ENCODE assay signal across 1 cellular context in the genomic region with DNA sequence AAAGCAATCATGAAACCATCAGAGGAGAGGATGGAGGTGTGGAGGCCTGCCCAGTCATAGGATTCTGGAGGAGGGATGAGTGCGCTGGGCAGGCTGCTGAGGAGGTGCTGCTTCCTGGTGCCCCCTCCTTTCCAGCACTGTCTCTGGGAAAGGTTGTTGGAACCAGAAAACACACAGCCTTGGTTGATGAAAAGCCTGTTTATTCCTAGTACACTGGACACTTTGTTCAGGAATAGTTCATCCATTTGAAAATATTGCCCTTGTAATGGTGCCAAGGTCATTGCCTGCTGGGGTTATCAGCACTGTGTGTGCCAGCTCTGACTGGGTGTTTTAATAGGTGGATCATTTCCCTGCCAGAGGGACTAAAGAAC.
TF ChIP-seq lines count a peak whose summit lies in the region.

No MANE protein-coding gene starts in this region.

TF ChIP-seq in HepG2, 621 proteins besides CTCF, POLR2A, EP300 and RAD21 (continued from another document and continues in another):
- TF ChIP-seq XBP1 (CRISPR knock-in tag; IDR thresholded peaks at IDR 0.05): no peak
- no peak for TF ChIP-seq ZNF432 (CRISPR knock-in tag; IDR thresholded peaks at IDR 0.05; ENCODE audit: borderline replicate concordance)
- 0 out of 2 replicates have a peak, but pooled peaks have one; percentile 25 for TF ChIP-seq CHD4 (IDR thresholded peaks at IDR 0.05; ENCODE audit: borderline replicate concordance, low read length)
- TF ChIP-seq MAF1 (CRISPR knock-in tag; IDR thresholded peaks at IDR 0.05; ENCODE audit: borderline replicate concordance): no peak
- TF ChIP-seq ATRX (CRISPR knock-in tag; IDR thresholded peaks at IDR 0.05; ENCODE audit: borderline replicate concordance): no peak
- no peak for TF ChIP-seq ARID2 (CRISPR knock-in tag; IDR thresholded peaks at IDR 0.05; ENCODE audit: borderline replicate concordance)
- TF ChIP-seq SYNCRIP (IDR thresholded peaks at IDR 0.05; ENCODE audit: insufficient read depth, low read depth, low read length): no peak
- no peak for TF ChIP-seq SNAPC5 (CRISPR knock-in tag; IDR thresholded peaks at IDR 0.05; ENCODE audit: borderline replicate concordance)
- peak; percentile 63 for TF ChIP-seq RARA (CRISPR knock-in tag; IDR thresholded peaks at IDR 0.05)
- no peak for TF ChIP-seq HNRNPUL1 (IDR thresholded peaks at IDR 0.05; ENCODE audit: low read depth, low read length)
- no peak for TF ChIP-seq ZNF441 (CRISPR knock-in tag; IDR thresholded peaks at IDR 0.05; ENCODE audit: borderline replicate concordance)
- peak; percentile 32; the same call in 1 of the 2 replicates for TF ChIP-seq MED1 (CRISPR knock-in tag; IDR thresholded peaks at IDR 0.05)
- no peak for TF ChIP-seq ZNF512 (CRISPR knock-in tag; IDR thresholded peaks at IDR 0.05)
- no peak for TF ChIP-seq ZMYM4 (CRISPR knock-in tag; IDR thresholded peaks at IDR 0.05)
- no peak for TF ChIP-seq ZNF207 (IDR thresholded peaks at IDR 0.05; ENCODE audit: borderline replicate concordance)
- no peak for TF ChIP-seq LRRFIP1 (CRISPR knock-in tag; conservative IDR thresholded peaks at IDR 0.05)
- TF ChIP-seq ZSCAN20 (CRISPR knock-in tag; IDR thresholded peaks at IDR 0.05; ENCODE audit: borderline replicate concordance): no peak
- no peak for TF ChIP-seq TP53 (CRISPR knock-in tag; conservative IDR thresholded peaks at IDR 0.05)
- peak; percentile 75 for TF ChIP-seq GATAD2A (CRISPR knock-in tag; IDR thresholded peaks at IDR 0.05)
- TF ChIP-seq, protein P1, sequence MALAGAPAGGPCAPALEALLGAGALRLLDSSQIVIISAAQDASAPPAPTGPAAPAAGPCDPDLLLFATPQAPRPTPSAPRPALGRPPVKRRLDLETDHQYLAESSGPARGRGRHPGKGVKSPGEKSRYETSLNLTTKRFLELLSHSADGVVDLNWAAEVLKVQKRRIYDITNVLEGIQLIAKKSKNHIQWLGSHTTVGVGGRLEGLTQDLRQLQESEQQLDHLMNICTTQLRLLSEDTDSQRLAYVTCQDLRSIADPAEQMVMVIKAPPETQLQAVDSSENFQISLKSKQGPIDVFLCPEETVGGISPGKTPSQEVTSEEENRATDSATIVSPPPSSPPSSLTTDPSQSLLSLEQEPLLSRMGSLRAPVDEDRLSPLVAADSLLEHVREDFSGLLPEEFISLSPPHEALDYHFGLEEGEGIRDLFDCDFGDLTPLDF (CRISPR knock-in tag; IDR thresholded peaks at IDR 0.05): no peak
- TF ChIP-seq ZNF768 (CRISPR knock-in tag; IDR thresholded peaks at IDR 0.05): peak; percentile 87
- TF ChIP-seq, protein P2, sequence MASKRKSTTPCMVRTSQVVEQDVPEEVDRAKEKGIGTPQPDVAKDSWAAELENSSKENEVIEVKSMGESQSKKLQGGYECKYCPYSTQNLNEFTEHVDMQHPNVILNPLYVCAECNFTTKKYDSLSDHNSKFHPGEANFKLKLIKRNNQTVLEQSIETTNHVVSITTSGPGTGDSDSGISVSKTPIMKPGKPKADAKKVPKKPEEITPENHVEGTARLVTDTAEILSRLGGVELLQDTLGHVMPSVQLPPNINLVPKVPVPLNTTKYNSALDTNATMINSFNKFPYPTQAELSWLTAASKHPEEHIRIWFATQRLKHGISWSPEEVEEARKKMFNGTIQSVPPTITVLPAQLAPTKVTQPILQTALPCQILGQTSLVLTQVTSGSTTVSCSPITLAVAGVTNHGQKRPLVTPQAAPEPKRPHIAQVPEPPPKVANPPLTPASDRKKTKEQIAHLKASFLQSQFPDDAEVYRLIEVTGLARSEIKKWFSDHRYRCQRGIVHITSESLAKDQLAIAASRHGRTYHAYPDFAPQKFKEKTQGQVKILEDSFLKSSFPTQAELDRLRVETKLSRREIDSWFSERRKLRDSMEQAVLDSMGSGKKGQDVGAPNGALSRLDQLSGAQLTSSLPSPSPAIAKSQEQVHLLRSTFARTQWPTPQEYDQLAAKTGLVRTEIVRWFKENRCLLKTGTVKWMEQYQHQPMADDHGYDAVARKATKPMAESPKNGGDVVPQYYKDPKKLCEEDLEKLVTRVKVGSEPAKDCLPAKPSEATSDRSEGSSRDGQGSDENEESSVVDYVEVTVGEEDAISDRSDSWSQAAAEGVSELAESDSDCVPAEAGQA (IDR thresholded peaks at IDR 0.05; ENCODE audit: low read depth): no peak
- TF ChIP-seq, protein P2 (CRISPR knock-in tag; IDR thresholded peaks at IDR 0.05; ENCODE audit: borderline replicate concordance): no peak
- TF ChIP-seq FOXC1 (CRISPR knock-in tag; IDR thresholded peaks at IDR 0.05; ENCODE audit: borderline replicate concordance): no peak
- no peak for TF ChIP-seq MTF1 (CRISPR knock-in tag; IDR thresholded peaks at IDR 0.05)
- TF ChIP-seq ZBTB38 (CRISPR knock-in tag; IDR thresholded peaks at IDR 0.05): no peak
- 0 out of 2 replicates have a peak, but pooled peaks have one; percentile 17 for TF ChIP-seq FOXJ3 (CRISPR knock-in tag; IDR thresholded peaks at IDR 0.05; ENCODE audit: borderline replicate concordance)
- TF ChIP-seq ZSCAN31 (CRISPR knock-in tag; IDR thresholded peaks at IDR 0.05; ENCODE audit: low read depth): 0 out of 2 replicates have a peak, but pooled peaks have one; percentile 8
- no peak for TF ChIP-seq IKZF4 (CRISPR knock-in tag; IDR thresholded peaks at IDR 0.05; ENCODE audit: borderline replicate concordance, low read depth, not compliant biosample characterization)
- TF ChIP-seq, protein P3, sequence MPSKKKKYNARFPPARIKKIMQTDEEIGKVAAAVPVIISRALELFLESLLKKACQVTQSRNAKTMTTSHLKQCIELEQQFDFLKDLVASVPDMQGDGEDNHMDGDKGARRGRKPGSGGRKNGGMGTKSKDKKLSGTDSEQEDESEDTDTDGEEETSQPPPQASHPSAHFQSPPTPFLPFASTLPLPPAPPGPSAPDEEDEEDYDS (CRISPR knock-in tag; IDR thresholded peaks at IDR 0.05): no peak
- TF ChIP-seq ZNF136 (CRISPR knock-in tag; IDR thresholded peaks at IDR 0.05; ENCODE audit: low read depth): 0 out of 2 replicates have a peak, but pooled peaks have one; percentile 36
- peak; percentile 39; the same call in 1 of the 2 replicates for TF ChIP-seq PPARG (CRISPR knock-in tag; conservative IDR thresholded peaks at IDR 0.05)
- TF ChIP-seq, protein P4, sequence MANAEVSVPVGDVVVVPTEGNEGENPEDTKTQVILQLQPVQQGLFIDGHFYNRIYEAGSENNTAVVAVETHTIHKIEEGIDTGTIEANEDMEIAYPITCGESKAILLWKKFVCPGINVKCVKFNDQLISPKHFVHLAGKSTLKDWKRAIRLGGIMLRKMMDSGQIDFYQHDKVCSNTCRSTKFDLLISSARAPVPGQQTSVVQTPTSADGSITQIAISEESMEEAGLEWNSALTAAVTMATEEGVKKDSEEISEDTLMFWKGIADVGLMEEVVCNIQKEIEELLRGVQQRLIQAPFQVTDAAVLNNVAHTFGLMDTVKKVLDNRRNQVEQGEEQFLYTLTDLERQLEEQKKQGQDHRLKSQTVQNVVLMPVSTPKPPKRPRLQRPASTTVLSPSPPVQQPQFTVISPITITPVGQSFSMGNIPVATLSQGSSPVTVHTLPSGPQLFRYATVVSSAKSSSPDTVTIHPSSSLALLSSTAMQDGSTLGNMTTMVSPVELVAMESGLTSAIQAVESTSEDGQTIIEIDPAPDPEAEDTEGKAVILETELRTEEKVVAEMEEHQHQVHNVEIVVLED (CRISPR knock-in tag; IDR thresholded peaks at IDR 0.05; ENCODE audit: borderline replicate concordance): no peak
- TF ChIP-seq SAP130 (CRISPR knock-in tag; IDR thresholded peaks at IDR 0.05; ENCODE audit: low read depth): peak; percentile 38
- peak; percentile 61 for TF ChIP-seq ELF1 (CRISPR knock-in tag; IDR thresholded peaks at IDR 0.05)
- peak; percentile 82 for TF ChIP-seq NCOA2 (CRISPR knock-in tag; IDR thresholded peaks at IDR 0.05)
- TF ChIP-seq ZNF205 (CRISPR knock-in tag; IDR thresholded peaks at IDR 0.05): no peak
- TF ChIP-seq TEAD2 (CRISPR knock-in tag; IDR thresholded peaks at IDR 0.05): no peak
- TF ChIP-seq ZNF678 (CRISPR knock-in tag; IDR thresholded peaks at IDR 0.05): no peak
- TF ChIP-seq SNRNP70 (IDR thresholded peaks at IDR 0.05; ENCODE audit: low read depth, low read length): no peak
- TF ChIP-seq CREBL2 (CRISPR knock-in tag; IDR thresholded peaks at IDR 0.05; ENCODE audit: borderline replicate concordance): no peak
- TF ChIP-seq RFX3 (CRISPR knock-in tag; IDR thresholded peaks at IDR 0.05): no peak
- peak; percentile 44; the same call in 1 of the 2 replicates for TF ChIP-seq RXRB (CRISPR knock-in tag; IDR thresholded peaks at IDR 0.05; ENCODE audit: borderline replicate concordance)
- TF ChIP-seq ZBTB37 (CRISPR knock-in tag; IDR thresholded peaks at IDR 0.05): no peak
- no peak for TF ChIP-seq FOXA1 (IDR thresholded peaks at IDR 0.05)
- peak; percentile 57 for TF ChIP-seq FOXA1 (CRISPR knock-in tag; IDR thresholded peaks at IDR 0.05)
